2 cellular contexts compared by ENCODE assay signal in genomic region chr2:42449163-42450087, GRCh38.
TF ChIP-seq lines count a peak whose summit lies in the region.

No MANE protein-coding gene starts in this region.

TF ChIP-seq in HepG2, 621 proteins besides CTCF, POLR2A, EP300 and RAD21:
- peak; percentile 44 for TF ChIP-seq ZBTB40 (IDR thresholded peaks at IDR 0.05)
- TF ChIP-seq ZBTB40 (CRISPR knock-in tag; IDR thresholded peaks at IDR 0.05): no peak
- TF ChIP-seq ZNF710 (CRISPR knock-in tag; IDR thresholded peaks at IDR 0.05; ENCODE audit: borderline replicate concordance): no peak
- no peak for TF ChIP-seq ETV6 (CRISPR knock-in tag; conservative IDR thresholded peaks at IDR 0.05)
- TF ChIP-seq ZNF205 (CRISPR knock-in tag; IDR thresholded peaks at IDR 0.05): no peak

TF ChIP-seq in K562, 482 proteins besides CTCF, POLR2A, EP300 and RAD21:
- TF ChIP-seq ZNF354B (CRISPR knock-in tag; IDR thresholded peaks at IDR 0.05): no peak
- TF ChIP-seq SUPT5H (IDR thresholded peaks at IDR 0.05): no peak
- TF ChIP-seq KLF16 (IDR thresholded peaks at IDR 0.05): no peak
- no peak for TF ChIP-seq CREBBP (IDR thresholded peaks at IDR 0.05; ENCODE audit: low read depth, low read length)
- TF ChIP-seq IFI16 (CRISPR knock-in tag; IDR thresholded peaks at IDR 0.05): no peak
- no peak for TF ChIP-seq SOX6 (IDR thresholded peaks at IDR 0.05)
- TF ChIP-seq ZNF384 (IDR thresholded peaks at IDR 0.05; ENCODE audit: low read depth, low read length): 0 out of 2 replicates have a peak, but pooled peaks have one; percentile 16
- TF ChIP-seq PATZ1 (CRISPR knock-in tag; IDR thresholded peaks at IDR 0.05; ENCODE audit: borderline replicate concordance): no peak
- TF ChIP-seq ZBTB8A (IDR thresholded peaks at IDR 0.05; ENCODE audit: partially characterized antibody): no peak
- TF ChIP-seq BDP1 (IDR thresholded peaks at IDR 0.05; ENCODE audit: insufficient read depth, insufficient read length): no peak
- TF ChIP-seq EZH2 (IDR thresholded peaks at IDR 0.05; ENCODE audit: borderline replicate concordance, low read depth, low read length): no peak
- TF ChIP-seq ZBTB40 (IDR thresholded peaks at IDR 0.05): peak; percentile 90
- peak; percentile 67; the same call in 1 of the 2 replicates for TF ChIP-seq ZBTB40 (CRISPR knock-in tag; IDR thresholded peaks at IDR 0.05)
- TF ChIP-seq KLF1 (tag; IDR thresholded peaks at IDR 0.05): no peak
TF ChIP-seq in K562: peak in this region for 2.
